In the genomic region with DNA sequence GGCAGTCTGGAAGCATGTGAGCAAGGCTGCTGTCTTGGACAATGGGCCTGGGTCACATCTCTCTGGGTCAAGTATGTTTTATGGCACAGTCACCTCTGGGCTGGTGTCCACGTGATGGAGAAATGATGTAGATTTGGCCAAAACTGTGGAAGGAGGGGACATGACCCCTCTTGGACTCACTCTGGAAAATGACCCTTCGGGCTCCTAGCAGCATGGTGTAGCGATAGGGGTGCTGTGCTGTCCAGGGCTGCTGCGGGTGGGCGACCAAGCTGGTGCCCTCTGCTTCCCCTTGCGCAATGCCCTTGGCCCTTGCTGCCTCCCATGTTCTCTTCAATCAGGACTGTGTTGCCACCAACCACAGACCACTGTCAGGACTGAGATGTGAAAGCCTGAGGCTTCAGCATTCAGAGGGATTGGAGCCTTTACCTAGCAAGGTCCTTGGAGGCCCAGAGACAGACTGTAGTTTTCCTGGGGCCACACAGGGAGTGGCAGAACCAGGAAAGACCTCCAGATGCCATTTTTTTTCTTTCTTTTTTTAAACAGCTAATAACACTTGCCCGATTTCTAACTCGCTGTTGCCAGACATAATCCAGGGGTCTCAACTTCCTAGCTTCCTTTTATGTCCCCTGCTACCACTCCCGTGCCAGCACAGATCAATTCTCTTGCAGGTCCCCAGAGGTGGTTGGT, we compare ENCODE assay signal across 15 cellular contexts. TPM values are rescaled to one million over a fixed set of nuclear protein-coding genes. Genes with fewer than 3 reads are reported as not detected.
DNase-seq lines count a peak whose midpoint lies in the region; ATAC-seq, FAIRE-seq and TF ChIP-seq lines count a peak whose summit lies in the region.
"Had no signal": no experiment of that assay in that cellular context is flagged by ENCODE, and none has a peak within 500 bp of the region (broad histone marks: within the 10 kb centered on the region; RNA-seq: fewer than 3 reads in every experiment).

No MANE protein-coding gene starts in this region.

- H3K9me3 ChIP-seq in astrocyte (ENCODE audit: insufficient read depth, low read depth, low read length) (no peaks in the 10 kb centered on the region), HepG2 (ENCODE audit: low read length) (no peaks in the 10 kb centered on the region), thoracic aorta (no peaks in the 10 kb centered on the region)
- H3K9me3 ChIP-seq: adrenal gland, gastrocnemius medialis had no signal

- no peaks in the 10 kb centered on the region for H3K9me3 Mint-ChIP-seq in activated naive CD4-positive, alpha-beta T cell treated with anti-CD3 and anti-CD28 coated beads, Interleukin-2, amount 50 U/mL, for 24 hours
- H3K9me3 Mint-ChIP-seq in activated naive CD4-positive, alpha-beta T cell treated with anti-CD3 and anti-CD28 coated beads, Interleukin-2, amount 10 ng/mL, durations not matched to agents 7 days and 5 days = no peaks in the 10 kb centered on the region
- peaks cover 4% of the 10 kb centered on the region for H3K9me3 Mint-ChIP-seq in astrocyte (ENCODE audit: unreplicated experiment)
- no peaks in the 10 kb centered on the region for H3K9me3 Mint-ChIP-seq in activated T-helper 2 cell treated with anti-CD3 and anti-CD28 coated beads, Interferon-gamma antibody, Interleukin-2, Interleukin-4, amounts not matched to agents 10 μg/mL and 5 μg/mL and 100 μg/mL, durations not matched to agents 14 hours and 24 hours and 36 hours
- H3K9me3 Mint-ChIP-seq: neural crest cell had no signal

- H3K9ac ChIP-seq in astrocyte (ENCODE audit: low read length) (peak overlapping the region; percentile 48), HepG2 (ENCODE audit: insufficient read depth, low read depth, low read length) (no peak overlapping the region)

- H3K27ac ChIP-seq in astrocyte (ENCODE audit: low read depth, low read length) (no peak overlapping the region), HepG2 (ENCODE audit: extremely low read length, insufficient read depth, low read length) (no peak overlapping the region), thoracic aorta (no peak overlapping the region)
- H3K27ac ChIP-seq: adrenal gland, dorsolateral prefrontal cortex, gastrocnemius medialis had no signal

- in situ Hi-C loops in HepG2 (cut with HindIII; ENCODE audit: extremely low pct_ligation_motif_present, low pct_unique_long_range_greater_than_20kb) = loop anchor here (5.0 to 10.0 kb wide), 2 partner anchors 215 to 272 kb away; no protein-coding TSS in a partner anchor

- H3K27me3 Mint-ChIP-seq in activated naive CD4-positive, alpha-beta T cell treated with anti-CD3 and anti-CD28 coated beads, Interleukin-2, amount 50 U/mL, for 24 hours = peaks cover 29% of the 10 kb centered on the region
- peaks cover 68% of the 10 kb centered on the region for H3K27me3 Mint-ChIP-seq in activated naive CD4-positive, alpha-beta T cell treated with anti-CD3 and anti-CD28 coated beads, Interleukin-2, amount 10 ng/mL, durations not matched to agents 7 days and 5 days
- H3K27me3 Mint-ChIP-seq in astrocyte (ENCODE audit: low read depth, unreplicated experiment) = peaks cover 52% of the 10 kb centered on the region
- H3K27me3 Mint-ChIP-seq in activated T-helper 2 cell treated with anti-CD3 and anti-CD28 coated beads, Interferon-gamma antibody, Interleukin-2, Interleukin-4, amounts not matched to agents 10 μg/mL and 5 μg/mL and 100 μg/mL, durations not matched to agents 14 hours and 24 hours and 36 hours (ENCODE audit: low read depth) = peaks cover 50% of the 10 kb centered on the region

- no TSS peak for BruUV-seq in HepG2 (replicated peaks; lab: Mats Ljungman, UMichigan)

- no peak for TF ChIP-seq RAD21 in HepG2 (CRISPR knock-in tag; IDR thresholded peaks at IDR 0.05)

- H3K4me2 ChIP-seq in astrocyte (ENCODE audit: low read length) (peak overlapping the region; percentile 55), HepG2 (ENCODE audit: low read depth, low read length) (peak overlapping the region; percentile 33)

- H4K20me1 ChIP-seq in astrocyte (ENCODE audit: insufficient read depth, low read length) (no peaks in the 10 kb centered on the region), HepG2 (ENCODE audit: insufficient read depth, low read length) (no peaks in the 10 kb centered on the region)

- 49% methylated on average over 3 of the region's 9 CpGs for WGBS in HepG2 (ENCODE audit: low lambda C conversion rate)

- no peak; the same call in 2 of the 3 replicates for ATAC-seq in HepG2
- ATAC-seq in thoracic aorta (ENCODE audit: insufficient number of reproducible peaks, low FRiP score, low read depth) = no peak
- ATAC-seq: gastrocnemius medialis had no signal

- H3K27ac Mint-ChIP-seq in activated naive CD4-positive, alpha-beta T cell treated with anti-CD3 and anti-CD28 coated beads, Interleukin-2, amount 50 U/mL, for 24 hours = no peak overlapping the region
- no peak overlapping the region for H3K27ac Mint-ChIP-seq in activated naive CD4-positive, alpha-beta T cell treated with anti-CD3 and anti-CD28 coated beads, Interleukin-2, amount 10 ng/mL, durations not matched to agents 7 days and 5 days
- peak overlapping the region; percentile 75 for H3K27ac Mint-ChIP-seq in astrocyte (ENCODE audit: unreplicated experiment)
- H3K27ac Mint-ChIP-seq in activated T-helper 2 cell treated with anti-CD3 and anti-CD28 coated beads, Interferon-gamma antibody, Interleukin-2, Interleukin-4, amounts not matched to agents 10 μg/mL and 5 μg/mL and 100 μg/mL, durations not matched to agents 14 hours and 24 hours and 36 hours = no peak overlapping the region

- FAIRE-seq in astrocyte (lab: Jason Lieb, UNC) (no peak), HepG2 (lab: Jason Lieb, UNC) (no peak), H54 (lab: Jason Lieb, UNC) (no peak)
- FAIRE-seq: A204.1, D721Med had no signal

- POLR2A ChIA-PET in HepG2 (lab: Yijun Ruan, JAX) = no interaction called here

- H2AFZ ChIP-seq in astrocyte (ENCODE audit: low read depth, low read length) (peak overlapping the region; percentile 60), HepG2 (ENCODE audit: low read length) (no peak overlapping the region)

- TF ChIP-seq POLR2A in HepG2 (IDR thresholded peaks at IDR 0.05; ENCODE audit: insufficient read depth in 1 of 2, low read depth in 2 of 2, low read length in 2 of 2) = no peak
- no peak for TF ChIP-seq POLR2A in H54 (IDR thresholded peaks at IDR 0.05; ENCODE audit: low read depth, low read length)

- peak overlapping the region; percentile 42 for H3K4me3 Mint-ChIP-seq in activated naive CD4-positive, alpha-beta T cell treated with anti-CD3 and anti-CD28 coated beads, Interleukin-2, amount 50 U/mL, for 24 hours
- H3K4me3 Mint-ChIP-seq in activated naive CD4-positive, alpha-beta T cell treated with anti-CD3 and anti-CD28 coated beads, Interleukin-2, amount 10 ng/mL, durations not matched to agents 7 days and 5 days = no peak overlapping the region
- no peak overlapping the region for H3K4me3 Mint-ChIP-seq in astrocyte (ENCODE audit: unreplicated experiment)
- no peak overlapping the region for H3K4me3 Mint-ChIP-seq in activated T-helper 2 cell treated with anti-CD3 and anti-CD28 coated beads, Interferon-gamma antibody, Interleukin-2, Interleukin-4, amounts not matched to agents 10 μg/mL and 5 μg/mL and 100 μg/mL, durations not matched to agents 14 hours and 24 hours and 36 hours (ENCODE audit: low read depth)
- H3K4me3 Mint-ChIP-seq: neural crest cell had no signal

- H3K79me2 ChIP-seq in astrocyte (ENCODE audit: insufficient read depth, low read length) = no peaks in the 10 kb centered on the region
- no peaks in the 10 kb centered on the region for H3K79me2 ChIP-seq in HepG2 (ENCODE audit: insufficient read depth, low read length)

- CTCF ChIA-PET in activated naive CD4-positive, alpha-beta T cell treated with anti-CD3 and anti-CD28 coated beads, Interleukin-2, amount 10 ng/mL, durations not matched to agents 7 days and 5 days (lab: Charles Lee) = interaction anchor here (0.5 to 2.0 kb wide), 12 partner anchors 9 to 433 kb away, joined by 3 to 12 read pairs (median 4); no protein-coding TSS in a partner anchor
- CTCF ChIA-PET in HepG2 (lab: Yijun Ruan, JAX; ENCODE audit: low intra/inter-chr PET ratio, low total read pairs) = interaction anchor here (1.3 to 3.5 kb wide), 3 partner anchors 73 to 273 kb away, joined by 3 to 20 read pairs (median 9); no protein-coding TSS in a partner anchor

- no peak for DNase-seq in activated naive CD4-positive, alpha-beta T cell treated with anti-CD3 and anti-CD28 coated beads, Interleukin-2, amount 10 ng/mL, durations not matched to agents 7 days and 5 days
- no peak for DNase-seq in astrocyte (ENCODE audit: low read depth)
- DNase-seq in HepG2 (ENCODE audit: low spot score) = no peak
- no peak for DNase-seq in thoracic aorta (ENCODE audit: low spot score)
- no peak for DNase-seq in activated T-helper 2 cell treated with anti-CD3 and anti-CD28 coated beads, Interferon-gamma antibody, Interleukin-2, Interleukin-4, amounts not matched to agents 10 μg/mL and 5 μg/mL and 100 μg/mL, durations not matched to agents 14 hours and 24 hours and 36 hours (ENCODE audit: low spot score)
- no peak for DNase-seq in NCI-H1930 (lab: John Stamatoyannopoulos, UW)
- DNase-seq in H54 (ENCODE audit: insufficient read length, low spot score) = no peak
- DNase-seq: gastrocnemius medialis, SIG-M5 had no signal

- TF ChIP-seq CTCF in astrocyte (IDR thresholded peaks at IDR 0.05; ENCODE audit: insufficient read depth, low read depth, low read length) (no peak), HepG2 (CRISPR knock-in tag; IDR thresholded peaks at IDR 0.05) (no peak), thoracic aorta (IDR thresholded peaks at IDR 0.05) (no peak)

- H3K36me3 ChIP-seq in astrocyte (ENCODE audit: insufficient read depth, low read length) (no peaks in the 10 kb centered on the region), HepG2 (replicated peaks in 1 of 2; ENCODE audit: control insufficient read depth in 1 of 2, insufficient read depth in 2 of 2, low read length in 2 of 2) (no peaks in the 10 kb centered on the region), thoracic aorta (no peaks in the 10 kb centered on the region)
- H3K36me3 ChIP-seq: adrenal gland, gastrocnemius medialis had no signal

- intact Hi-C loops in HepG2 (cut with micrococcal nuclease; ENCODE audit: unreplicated experiment) = loop anchor here (1.0 to 10.0 kb wide), 3 partner anchors 195 to 272 kb away; no protein-coding TSS in a partner anchor
- intact Hi-C loops in activated T-helper 2 cell treated with anti-CD3 and anti-CD28 coated beads, Interferon-gamma antibody, Interleukin-2, Interleukin-4, amounts not matched to agents 10 μg/mL and 5 μg/mL and 100 μg/mL, durations not matched to agents 14 hours and 24 hours and 36 hours (cut with micrococcal nuclease) = loop anchor here (2.0 to 5.0 kb wide), 2 partner anchors 209 to 277 kb away; no protein-coding TSS in a partner anchor

- no peak for TF ChIP-seq EP300 in HepG2 (IDR thresholded peaks at IDR 0.05; ENCODE audit: low read depth in 2 of 2, low read length in 2 of 2)
- TF ChIP-seq EP300 in HepG2 (CRISPR knock-in tag; IDR thresholded peaks at IDR 0.05; ENCODE audit: borderline replicate concordance) = no peak

- H3K27me3 ChIP-seq in astrocyte (ENCODE audit: insufficient read depth, low read length) (peaks cover 40% of the 10 kb centered on the region), HepG2 (ENCODE audit: control insufficient read depth in 1 of 2, insufficient read depth in 2 of 2, low read length in 2 of 2) (peaks cover under 1 to 22% of the 10 kb centered on the region in 2 experiments; a peak in 4 of 5 replicates), thoracic aorta (replicated peaks; ENCODE audit: insufficient read depth) (no peaks in the 10 kb centered on the region)

- H3K36me3 Mint-ChIP-seq in activated naive CD4-positive, alpha-beta T cell treated with anti-CD3 and anti-CD28 coated beads, Interleukin-2, amount 50 U/mL, for 24 hours = no peaks in the 10 kb centered on the region
- H3K36me3 Mint-ChIP-seq in activated naive CD4-positive, alpha-beta T cell treated with anti-CD3 and anti-CD28 coated beads, Interleukin-2, amount 10 ng/mL, durations not matched to agents 7 days and 5 days = peaks cover 1% of the 10 kb centered on the region
- peaks cover 4% of the 10 kb centered on the region for H3K36me3 Mint-ChIP-seq in astrocyte (ENCODE audit: low read depth, unreplicated experiment)
- H3K36me3 Mint-ChIP-seq in activated T-helper 2 cell treated with anti-CD3 and anti-CD28 coated beads, Interferon-gamma antibody, Interleukin-2, Interleukin-4, amounts not matched to agents 10 μg/mL and 5 μg/mL and 100 μg/mL, durations not matched to agents 14 hours and 24 hours and 36 hours (ENCODE audit: low read depth) = no peaks in the 10 kb centered on the region

- H3K4me3 ChIP-seq in astrocyte (ENCODE audit: insufficient read depth, low read depth, low read length) (no peak overlapping the region), HepG2 (replicated peaks in 1 of 3; ENCODE audit: insufficient read depth in 1 of 3, low read depth in 2 of 3, low read length in 3 of 3) (no peak overlapping the region), thoracic aorta (peak overlapping the region; percentile 23)
- H3K4me3 ChIP-seq: adrenal gland, gastrocnemius medialis had no signal

- H3K4me1 Mint-ChIP-seq in activated naive CD4-positive, alpha-beta T cell treated with anti-CD3 and anti-CD28 coated beads, Interleukin-2, amount 50 U/mL, for 24 hours = peaks cover 13% of the 10 kb centered on the region
- H3K4me1 Mint-ChIP-seq in activated naive CD4-positive, alpha-beta T cell treated with anti-CD3 and anti-CD28 coated beads, Interleukin-2, amount 10 ng/mL, durations not matched to agents 7 days and 5 days = peaks cover 8% of the 10 kb centered on the region
- H3K4me1 Mint-ChIP-seq in astrocyte (ENCODE audit: low read depth, unreplicated experiment) = peaks cover 15% of the 10 kb centered on the region
- H3K4me1 Mint-ChIP-seq in activated T-helper 2 cell treated with anti-CD3 and anti-CD28 coated beads, Interferon-gamma antibody, Interleukin-2, Interleukin-4, amounts not matched to agents 10 μg/mL and 5 μg/mL and 100 μg/mL, durations not matched to agents 14 hours and 24 hours and 36 hours (ENCODE audit: low read depth) = peaks cover 11% of the 10 kb centered on the region

- H3K4me1 ChIP-seq in astrocyte (ENCODE audit: insufficient read depth, low read length) = peaks cover 12% of the 10 kb centered on the region
- peaks cover 41% of the 10 kb centered on the region for H3K4me1 ChIP-seq in HepG2 (ENCODE audit: insufficient read depth, low read length)
- peaks cover 3 to 5% of the 10 kb centered on the region in 2 donors for H3K4me1 ChIP-seq in thoracic aorta (ENCODE audit: control insufficient read depth in 1 of 2, low read depth in 2 of 2)
- H3K4me1 ChIP-seq: gastrocnemius medialis had no signal

RNA-seq across cellular contexts. Expression of gene CYP26A1, which starts 6.1 kb away (rescaled TPM):
- total RNA-seq in astrocyte = 0.18 and 0.53 TPM in 2 replicates
- not detected in 2 replicates for total RNA-seq in HepG2 (2016; rRNA removed; fragmentation: Illumina TruSeq; extraction: Trizol)
- not detected in 2 replicates for total RNA-seq in HepG2 (2016; cell fraction: cytosol; rRNA removed; fragmentation: Illumina TruSeq; extraction: Trizol; ENCODE audit: low read depth)
- not detected in 2 replicates for total RNA-seq in HepG2 (2016; cell fraction: insoluble cytoplasmic fraction; rRNA removed; fragmentation: Illumina TruSeq; extraction: Trizol)
- total RNA-seq in HepG2 (2016; cell fraction: membrane; rRNA removed; fragmentation: Illumina TruSeq; extraction: Trizol) = not detected in 2 replicates
- total RNA-seq in HepG2 (2016; cell fraction: nucleus; rRNA removed; fragmentation: Illumina TruSeq; extraction: Trizol) = not detected in 2 replicates
- 0.15 and 0.31 TPM in 2 replicates for polyA plus RNA-seq in HepG2 (2011; rRNA removed)
- polyA plus RNA-seq in HepG2 (2011; cell fraction: cytosol; rRNA removed) = 0.14 and 0.48 TPM in 2 replicates
- polyA plus RNA-seq in HepG2 (2011; cell fraction: nucleus; rRNA removed) = 1.4 and 1.6 TPM in 2 replicates
- not detected in 2 replicates for polyA plus RNA-seq in HepG2 (2012)
- not detected in 2 replicates for polyA plus RNA-seq in HepG2 (2016; cell fraction: cytosol; fragmentation: Illumina TruSeq; extraction: Trizol; ENCODE audit: low read depth)
- polyA plus RNA-seq in HepG2 (2016; cell fraction: insoluble cytoplasmic fraction; fragmentation: Illumina TruSeq; extraction: Trizol; ENCODE audit: low read depth) = not detected in 2 replicates
- not detected in 2 replicates for polyA plus RNA-seq in HepG2 (2016; cell fraction: membrane; fragmentation: Illumina TruSeq; extraction: Trizol; ENCODE audit: low read depth)
- not detected in 2 replicates for polyA plus RNA-seq in HepG2 (2016; cell fraction: nucleus; fragmentation: Illumina TruSeq; extraction: Trizol; ENCODE audit: insufficient read depth, low read depth)
- 0.20 TPM in 1 of 2 replicates, not detected in the other for polyA minus RNA-seq in HepG2 (2011; rRNA and poly(A)+ RNA removed; ENCODE audit: low replicate concordance)
- polyA minus RNA-seq in HepG2 (2011; cell fraction: cytosol; rRNA and poly(A)+ RNA removed) = not detected in 2 replicates
- 0.13 TPM in 1 of 2 replicates, not detected in the other for polyA minus RNA-seq in HepG2 (2011; cell fraction: nucleus; rRNA and poly(A)+ RNA removed)
- total RNA-seq in thoracic aorta = not detected
- total RNA-seq in activated T-helper 2 cell treated with anti-CD3 and anti-CD28 coated beads, Interferon-gamma antibody, Interleukin-2, Interleukin-4, amounts not matched to agents 10 μg/mL and 5 μg/mL and 100 μg/mL, durations not matched to agents 14 hours and 24 hours and 36 hours = not detected in 2 replicates
- total RNA-seq: gastrocnemius medialis had no signal

RNA-seq across cellular contexts. Expression of gene CYP26C1, which starts 19.2 kb away (rescaled TPM):
- total RNA-seq in astrocyte (not detected in 2 replicates), HepG2 (2016; rRNA removed; fragmentation: Illumina TruSeq; extraction: Trizol) (0.02 TPM in 1 of 2 replicates, not detected in the other), thoracic aorta (under 1 TPM in 1 of 2 donors, not detected in 1; 0.35 TPM)
- total RNA-seq in HepG2 (2016; cell fraction: cytosol; rRNA removed; fragmentation: Illumina TruSeq; extraction: Trizol; ENCODE audit: low read depth) = not detected in 2 replicates
- total RNA-seq in HepG2 (2016; cell fraction: insoluble cytoplasmic fraction; rRNA removed; fragmentation: Illumina TruSeq; extraction: Trizol) = 0.02 TPM in 1 of 2 replicates, not detected in the other
- total RNA-seq in HepG2 (2016; cell fraction: membrane; rRNA removed; fragmentation: Illumina TruSeq; extraction: Trizol) = not detected in 2 replicates
- 0.12 and 0.19 TPM in 2 replicates for total RNA-seq in HepG2 (2016; cell fraction: nucleus; rRNA removed; fragmentation: Illumina TruSeq; extraction: Trizol)
- polyA plus RNA-seq in HepG2 (2011; rRNA removed) = not detected in 2 replicates
- polyA plus RNA-seq in HepG2 (2011; cell fraction: cytosol; rRNA removed) = not detected in 2 replicates
- polyA plus RNA-seq in HepG2 (2011; cell fraction: nucleus; rRNA removed) = 0.35 and 0.42 TPM in 2 replicates
- not detected in 2 replicates for polyA plus RNA-seq in HepG2 (2012)
- not detected in 2 replicates for polyA plus RNA-seq in HepG2 (2016; cell fraction: cytosol; fragmentation: Illumina TruSeq; extraction: Trizol; ENCODE audit: low read depth)
- polyA plus RNA-seq in HepG2 (2016; cell fraction: insoluble cytoplasmic fraction; fragmentation: Illumina TruSeq; extraction: Trizol; ENCODE audit: low read depth) = not detected in 2 replicates
- not detected in 2 replicates for polyA plus RNA-seq in HepG2 (2016; cell fraction: membrane; fragmentation: Illumina TruSeq; extraction: Trizol; ENCODE audit: low read depth)
- not detected in 2 replicates for polyA plus RNA-seq in HepG2 (2016; cell fraction: nucleus; fragmentation: Illumina TruSeq; extraction: Trizol; ENCODE audit: insufficient read depth, low read depth)
- polyA minus RNA-seq in HepG2 (2011; rRNA and poly(A)+ RNA removed; ENCODE audit: low replicate concordance) = 0.07 and 0.26 TPM in 2 replicates
- polyA minus RNA-seq in HepG2 (2011; cell fraction: cytosol; rRNA and poly(A)+ RNA removed) = not detected in 2 replicates
- 0.87 and 1.5 TPM in 2 replicates for polyA minus RNA-seq in HepG2 (2011; cell fraction: nucleus; rRNA and poly(A)+ RNA removed)
- 0.05 TPM in 1 of 2 replicates, not detected in the other for total RNA-seq in activated T-helper 2 cell treated with anti-CD3 and anti-CD28 coated beads, Interferon-gamma antibody, Interleukin-2, Interleukin-4, amounts not matched to agents 10 μg/mL and 5 μg/mL and 100 μg/mL, durations not matched to agents 14 hours and 24 hours and 36 hours
- total RNA-seq: gastrocnemius medialis had no signal
